Comparison of ENCODE assay signal across 13 cellular contexts in the genomic region with DNA sequence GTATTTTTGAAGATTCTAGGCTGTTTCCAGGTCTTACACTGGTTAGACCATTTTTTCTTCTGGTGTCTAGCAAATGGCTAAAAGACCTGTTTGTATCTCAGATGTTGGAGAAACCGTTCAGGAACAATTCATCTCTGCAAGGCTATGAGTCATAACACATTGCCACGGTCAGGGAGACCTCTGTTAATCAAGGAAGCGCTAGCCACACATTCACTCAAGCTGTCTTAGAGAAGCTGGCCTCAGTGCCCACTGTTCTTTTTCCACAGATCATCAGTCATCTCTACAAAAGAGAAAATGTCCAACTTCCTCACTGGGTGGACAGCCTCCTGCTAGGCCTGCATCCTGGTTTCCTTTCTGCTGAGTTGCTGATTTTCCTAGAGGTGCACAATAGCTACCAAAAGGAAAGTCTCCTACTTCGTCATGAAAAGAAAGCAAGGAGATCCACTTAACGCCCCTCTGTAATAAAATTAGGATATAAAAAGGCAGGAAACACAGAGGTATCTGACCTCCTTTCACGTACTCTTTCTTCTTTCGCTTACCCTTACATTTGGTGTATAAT.
DNase-seq lines count a peak whose midpoint lies in the region; ATAC-seq, FAIRE-seq and TF ChIP-seq lines count a peak whose summit lies in the region.
"Had no signal": no experiment of that assay in that cellular context is flagged by ENCODE, and none has a peak within 500 bp of the region (broad histone marks: within the 10 kb centered on the region; RNA-seq: fewer than 3 reads in every experiment).

No MANE protein-coding gene starts in this region.

- TSS peak; percentile 91 for BruUV-seq in endothelial cell of umbilical vein (replicated peaks; lab: Mats Ljungman, UMichigan)

- H3K9me1 ChIP-seq in endothelial cell of umbilical vein (replicated peaks; ENCODE audit: control insufficient read depth, extremely low read depth, insufficient read depth, low read length): no peaks in the 10 kb centered on the region

- no peaks in the 10 kb centered on the region for H3K9me3 Mint-ChIP-seq in mesothelial cell of epicardium
- H3K9me3 Mint-ChIP-seq in activated CD4-positive, alpha-beta memory T cell treated with anti-CD3 and anti-CD28 coated beads, Interleukin-2, amount 10 ng/mL, durations not matched to agents 7 days and 5 days: peaks cover 10% of the 10 kb centered on the region
- H3K9me3 Mint-ChIP-seq: natural killer cell had no signal

- H3K4me3 Mint-ChIP-seq in mesothelial cell of epicardium: no peak overlapping the region
- H3K4me3 Mint-ChIP-seq in activated CD4-positive, alpha-beta memory T cell treated with anti-CD3 and anti-CD28 coated beads, Interleukin-2, amount 10 ng/mL, durations not matched to agents 7 days and 5 days: no peak overlapping the region
- H3K4me3 Mint-ChIP-seq: CD14-positive monocyte, natural killer cell had no signal

- TF ChIP-seq CTCF in endothelial cell of umbilical vein (IDR thresholded peaks at IDR 0.05; ENCODE audit: extremely low read depth in 1 of 2, insufficient read depth in 1 of 2, low read depth in 1 of 2, low read length in 2 of 2): no peak
- TF ChIP-seq CTCF in mesothelial cell of epicardium (IDR thresholded peaks at IDR 0.05; ENCODE audit: unreplicated experiment): no peak

- peaks cover 51% of the 10 kb centered on the region for H3K4me1 Mint-ChIP-seq in mesothelial cell of epicardium
- H3K4me1 Mint-ChIP-seq in activated CD4-positive, alpha-beta memory T cell treated with anti-CD3 and anti-CD28 coated beads, Interleukin-2, amount 10 ng/mL, durations not matched to agents 7 days and 5 days: no peaks in the 10 kb centered on the region
- H3K4me1 Mint-ChIP-seq: CD14-positive monocyte had no signal

- H3K79me2 ChIP-seq in endothelial cell of umbilical vein (ENCODE audit: control insufficient read depth, insufficient read depth, low read length): no peaks in the 10 kb centered on the region

- peak overlapping the region in 2 of 3 experiments; percentile 12 to 57 for H3K4me3 ChIP-seq in endothelial cell of umbilical vein (replicated peaks in 1 of 3; ENCODE audit: insufficient read depth in 1 of 3, low read depth in 1 of 3, low read length in 3 of 3)
- H3K4me3 ChIP-seq: skin epidermis had no signal

- FAIRE-seq in RCC 7860 (lab: Jason Lieb, UNC) (peak; percentile 91), endothelial cell of umbilical vein (lab: Jason Lieb, UNC) (peak; percentile 87)

- ATAC-seq in GM18868 (IDR thresholded peaks at IDR 0.05; ENCODE audit: unreplicated experiment): peak; percentile 70
- no peak for ATAC-seq in stimulated activated naive CD8-positive, alpha-beta T cell treated with anti-CD3 and anti-CD28 coated beads, Interleukin-15, Interleukin-2, amounts not matched to agents 100 U/mL and 50 U/mL, for 24 hours
- ATAC-seq: natural killer cell had no signal

- H3K27ac Mint-ChIP-seq in mesothelial cell of epicardium: peak overlapping the region; percentile 10
- no peak overlapping the region for H3K27ac Mint-ChIP-seq in activated CD4-positive, alpha-beta memory T cell treated with anti-CD3 and anti-CD28 coated beads, Interleukin-2, amount 10 ng/mL, durations not matched to agents 7 days and 5 days
- H3K27ac Mint-ChIP-seq: CD14-positive monocyte, natural killer cell had no signal

- no peaks in the 10 kb centered on the region for H3K9me3 ChIP-seq in endothelial cell of umbilical vein (replicated peaks; ENCODE audit: control insufficient read depth, insufficient read depth, low read length)

- H3K27me3 ChIP-seq in endothelial cell of umbilical vein (ENCODE audit: control insufficient read depth in 2 of 2, insufficient read depth in 2 of 2, low read length in 2 of 2): no peaks in the 10 kb centered on the region

- intact Hi-C loops in endothelial cell of umbilical vein (cut with micrococcal nuclease): loop anchor here (1.0 to 10.0 kb wide), 5 partner anchors 17 to 365 kb away; a partner anchor contains a TSS

- H3K9ac ChIP-seq in endothelial cell of umbilical vein (replicated peaks; ENCODE audit: extremely low read depth, insufficient read depth, low read length): peak overlapping the region; percentile 60

- peaks cover 33% of the 10 kb centered on the region for H3K4me1 ChIP-seq in endothelial cell of umbilical vein (ENCODE audit: control insufficient read depth, extremely low read depth, insufficient read depth, low read length)

- no peaks in the 10 kb centered on the region for H3K36me3 ChIP-seq in endothelial cell of umbilical vein (ENCODE audit: control insufficient read depth in 2 of 2, extremely low read depth in 1 of 2, insufficient read depth in 2 of 2, low read length in 2 of 2)

- H3K36me3 Mint-ChIP-seq in mesothelial cell of epicardium: peaks cover 2% of the 10 kb centered on the region
- no peaks in the 10 kb centered on the region for H3K36me3 Mint-ChIP-seq in activated CD4-positive, alpha-beta memory T cell treated with anti-CD3 and anti-CD28 coated beads, Interleukin-2, amount 10 ng/mL, durations not matched to agents 7 days and 5 days (ENCODE audit: low read depth)
- H3K36me3 Mint-ChIP-seq: CD14-positive monocyte, natural killer cell had no signal

- peak overlapping the region; percentile 94 for H3K4me2 ChIP-seq in endothelial cell of umbilical vein (ENCODE audit: insufficient read depth, low read length)

- POLR2A ChIA-PET in endothelial cell of umbilical vein (lab: Charles Lee): no interaction called here
- POLR2A ChIA-PET in activated CD4-positive, alpha-beta memory T cell treated with anti-CD3 and anti-CD28 coated beads, Interleukin-2, amount 10 ng/mL, durations not matched to agents 7 days and 5 days (lab: Charles Lee): no interaction called here

- H2AFZ ChIP-seq in endothelial cell of umbilical vein (ENCODE audit: low read depth, low read length): peak overlapping the region; percentile 36

- peak overlapping the region; percentile 85 for H3K27ac ChIP-seq in endothelial cell of umbilical vein (ENCODE audit: insufficient read depth, low read depth, low read length)
- H3K27ac ChIP-seq: HL-60 had no signal

- no peaks in the 10 kb centered on the region for H4K20me1 ChIP-seq in endothelial cell of umbilical vein (replicated peaks; ENCODE audit: control insufficient read depth, extremely low read depth, insufficient read depth, low read length)

- dilution Hi-C loops in endothelial cell of umbilical vein (cut with MboI; ENCODE audit: extremely low pct_ligation_motif_present, low sequenced_read_pairs): no loop called here

- no peak for TF ChIP-seq POLR2A in endothelial cell of umbilical vein (IDR thresholded peaks at IDR 0.05; ENCODE audit: low read depth, low read length)

- peak; percentile 78 for DNase-seq in RCC 7860 (ENCODE audit: low spot score)
- peak; percentile 86 for DNase-seq in endothelial cell of umbilical vein (ENCODE audit: low read depth, low spot score)
- DNase-seq in mesothelial cell of epicardium (ENCODE audit: low spot score in 2 of 2, unreplicated experiment in 2 of 2): no peak
- no peak for DNase-seq in activated effector memory CD4-positive, alpha-beta T cell treated with Interleukin-2 at 50 U/mL for 16 hours
- DNase-seq in stimulated activated naive CD8-positive, alpha-beta T cell treated with anti-CD3 and anti-CD28 coated beads, Interleukin-15, Interleukin-2, amounts not matched to agents 100 U/mL and 50 U/mL, for 24 hours: no peak
- no peak for DNase-seq in NCI-H748 (lab: John Stamatoyannopoulos, UW; ENCODE audit: unreplicated experiment)
- DNase-seq in activated CD4-positive, alpha-beta memory T cell treated with anti-CD3 and anti-CD28 coated beads, Interleukin-2, amount 10 ng/mL, durations not matched to agents 7 days and 5 days: no peak
- DNase-seq: natural killer cell, NCI-H524 had no signal

- CTCF ChIA-PET in endothelial cell of umbilical vein (lab: Charles Lee): interaction anchor here (0.6 to 1.1 kb wide), 6 partner anchors 9 to 607 kb away, joined by 3 to 5 read pairs (median 3); no protein-coding TSS in a partner anchor
- CTCF ChIA-PET in activated CD4-positive, alpha-beta memory T cell treated with anti-CD3 and anti-CD28 coated beads, Interleukin-2, amount 10 ng/mL, durations not matched to agents 7 days and 5 days (lab: Charles Lee): no interaction called here

- H3K27me3 Mint-ChIP-seq in mesothelial cell of epicardium (ENCODE audit: low read depth): no peaks in the 10 kb centered on the region
- H3K27me3 Mint-ChIP-seq in activated CD4-positive, alpha-beta memory T cell treated with anti-CD3 and anti-CD28 coated beads, Interleukin-2, amount 10 ng/mL, durations not matched to agents 7 days and 5 days: no peaks in the 10 kb centered on the region

TF ChIP-seq in endothelial cell of umbilical vein, 7 proteins besides CTCF, POLR2A, EP300 and RAD21:
- TF ChIP-seq POLR2AphosphoS5 (IDR thresholded peaks at IDR 0.05; ENCODE audit: insufficient read depth, low read depth, low read length): no peak
- TF ChIP-seq JUN (IDR thresholded peaks at IDR 0.05; ENCODE audit: borderline replicate concordance, insufficient read depth, insufficient read length, low read depth): peak; percentile 79
- TF ChIP-seq FOS (IDR thresholded peaks at IDR 0.05; ENCODE audit: borderline replicate concordance, insufficient read depth, low read length): peak; percentile 93

Comparison
In these comparisons a context has a peak if more than half of its experiments do, and no peak if none do; other contexts are left out.
1. DNase-seq: peak in RCC 7860 (single experiment) and endothelial cell of umbilical vein (single experiment); none in mesothelial cell of epicardium (0 of 2), activated effector memory CD4-positive, alpha-beta T cell treated with Interleukin-2 at 50 U/mL for 16 hours (single experiment), stimulated activated naive CD8-positive, alpha-beta T cell treated with anti-CD3 and anti-CD28 coated beads, Interleukin-15, Interleukin-2, amounts not matched to agents 100 U/mL and 50 U/mL, for 24 hours (single experiment), NCI-H748 (single experiment) and activated CD4-positive, alpha-beta memory T cell treated with anti-CD3 and anti-CD28 coated beads, Interleukin-2, amount 10 ng/mL, durations not matched to agents 7 days and 5 days (single experiment).